Comparison of ENCODE assay signal across 38 cellular contexts in genomic region chr10:49350138-49350537, GRCh38. TPM values are rescaled to one million over a fixed set of nuclear protein-coding genes. Genes with fewer than 3 reads are reported as not detected.
"Had no signal": no experiment of that assay in that cellular context is flagged by ENCODE, and none has a peak within 500 bp of the region (broad histone marks: within the 10 kb centered on the region; RNA-seq: fewer than 3 reads in every experiment).

No MANE protein-coding gene starts in this region.

- H3K27ac ChIP-seq: adrenal gland, body of pancreas, brain microvascular endothelial cell, breast epithelium, VCaP had no signal

- H3K9me3 ChIP-seq: adrenal gland had no signal

- H3K36me3 ChIP-seq: adrenal gland, brain microvascular endothelial cell, breast epithelium had no signal

- DNase-seq: activated B cell treated with CpG ODN at 0.5 μM for 24 hours; activated CD4-positive, alpha-beta memory T cell treated with anti-CD3 and anti-CD28 coated beads for 36 hours; activated CD4-positive, alpha-beta T cell treated with anti-CD3 and anti-CD28 coated beads for 4 hours; activated CD4-positive, alpha-beta T cell treated with anti-CD3 and anti-CD28 coated beads, Interleukin-2, amount 10 ng/mL, durations not matched to agents 24 days and 14 days; activated CD4-positive, alpha-beta T cell treated with anti-CD3 and anti-CD28 coated beads, Interleukin-2, amount 50 U/mL, for 1 hour; activated CD4-positive, alpha-beta T cell treated with anti-CD3 and anti-CD28 coated beads, Interleukin-2, amount 50 U/mL, for 4 hours; activated CD4-positive, CD25-positive, alpha-beta regulatory T cell treated with anti-CD3 and anti-CD28 coated beads, Interleukin-2, amount 50 U/mL, for 72 hours; activated CD8-positive, alpha-beta T cell treated with anti-CD3 and anti-CD28 coated beads for 36 hours; activated effector memory CD4-positive, alpha-beta T cell treated with anti-CD3 and anti-CD28 coated beads, Interleukin-2, amount 50 U/mL, for 16 hours; activated gamma-delta T cell treated with Interleukin-2 at 50 U/mL for 16 hours; activated naive CD4-positive, alpha-beta T cell; activated naive CD4-positive, alpha-beta T cell treated with anti-CD3 and anti-CD28 coated beads for 36 hours; activated naive CD4-positive, alpha-beta T cell treated with anti-CD3 and anti-CD28 coated beads, Interleukin-2, amount 50 U/mL, for 16 hours; activated naive CD8-positive, alpha-beta T cell treated with anti-CD3 and anti-CD28 coated beads for 36 hours; activated T-cell treated with anti-CD3 and anti-CD28 coated beads for 4 hours; activated T-cell treated with anti-CD3 and anti-CD28 coated beads, Interleukin-2, amount 50 U/mL, for 1 hour; activated T-cell treated with anti-CD3 and anti-CD28 coated beads, Interleukin-2, amount 50 U/mL, for 4 hours; activated T-cell treated with anti-CD3 and anti-CD28 coated beads, Interleukin-2, amount 50 U/mL, for 72 hours; adrenal gland; amniotic stem cell; aorta; body of pancreas; brain microvascular endothelial cell; central memory CD4-positive, alpha-beta T cell; T-helper 1 cell; T-helper 2 cell; T-helper 9 cell had no signal

- ATAC-seq: activated CD8-positive, alpha-beta T cell treated with anti-CD3 and anti-CD28 coated beads for 36 hours; activated naive CD4-positive, alpha-beta T cell treated with anti-CD3 and anti-CD28 coated beads, Interleukin-2, amount 50 U/mL, for 72 hours; activated T-cell treated with anti-CD3 and anti-CD28 coated beads, Interleukin-2, amount 50 U/mL, for 4 hours; activated T-cell treated with anti-CD3 and anti-CD28 coated beads, Interleukin-2, amount 50 U/mL, for 72 hours; activated T-helper 17 cell treated with anti-CD3 and anti-CD28 coated beads, Interleukin-2, amount 50 U/mL, for 72 hours; body of pancreas had no signal

- H3K27ac Mint-ChIP-seq: activated B cell treated with CpG ODN at 0.5 μM for 24 hours; activated CD4-positive, alpha-beta memory T cell treated with anti-CD3 and anti-CD28 coated beads for 36 hours; activated CD4-positive, alpha-beta T cell treated with anti-CD3 and anti-CD28 coated beads, Interleukin-2, amount 10 ng/mL, durations not matched to agents 24 days and 14 days; activated CD8-positive, alpha-beta T cell treated with anti-CD3 and anti-CD28 coated beads for 36 hours; activated naive CD4-positive, alpha-beta T cell treated with anti-CD3 and anti-CD28 coated beads for 36 hours; activated naive CD4-positive, alpha-beta T cell treated with anti-CD3 and anti-CD28 coated beads, Interleukin-2, amount 50 U/mL, for 72 hours; activated naive CD8-positive, alpha-beta T cell treated with anti-CD3 and anti-CD28 coated beads for 36 hours; activated T-cell treated with anti-CD3 and anti-CD28 coated beads, Interleukin-2, amount 50 U/mL, for 72 hours; activated T-helper 1 cell treated with anti-CD3 and anti-CD28 coated beads, Interleukin-12 subunit alpha, Interleukin-12 subunit beta, Interleukin-2, Interleukin-4 antibody, amounts not matched to agents 30 ng/mL and 10 ng/mL and 1 ng/mL, durations not matched to agents 14 hours and 24 hours and 36 hours; activated T-helper 17 cell treated with anti-CD3 and anti-CD28 coated beads, Interleukin-2, amount 50 U/mL, for 72 hours; T-helper 1 cell treated with Interleukin-12 subunit alpha and Interleukin-12 subunit beta and Interleukin-4 antibody, amounts not matched to agents 30 μg/mL and 1 μg/mL, for 36 hours; T-helper 2 cell treated with Interferon-gamma antibody and Interleukin-4, amounts not matched to agents 5 μg/mL and 100 μg/mL, for 36 hours had no signal

- H3K27me3 ChIP-seq: adrenal gland, body of pancreas, brain microvascular endothelial cell, breast epithelium had no signal

- H3K9me3 Mint-ChIP-seq: activated CD4-positive, alpha-beta T cell treated with anti-CD3 and anti-CD28 coated beads, Interleukin-2, amount 10 ng/mL, durations not matched to agents 24 days and 14 days; T-helper 1 cell treated with Interleukin-12 subunit alpha and Interleukin-12 subunit beta and Interleukin-4 antibody, amounts not matched to agents 30 μg/mL and 1 μg/mL, for 36 hours had no signal

- H3K4me1 Mint-ChIP-seq: activated B cell treated with CpG ODN at 0.5 μM for 24 hours; activated CD4-positive, alpha-beta T cell treated with anti-CD3 and anti-CD28 coated beads, Interleukin-2, amount 10 ng/mL, durations not matched to agents 24 days and 14 days; activated naive CD8-positive, alpha-beta T cell treated with anti-CD3 and anti-CD28 coated beads for 36 hours; activated T-helper 17 cell treated with anti-CD3 and anti-CD28 coated beads, Interleukin-2, amount 50 U/mL, for 72 hours had no signal

- H3K4me1 ChIP-seq: adrenal gland, body of pancreas, breast epithelium had no signal

- H3K27me3 Mint-ChIP-seq: activated CD4-positive, alpha-beta memory T cell treated with anti-CD3 and anti-CD28 coated beads for 36 hours; activated CD8-positive, alpha-beta T cell treated with anti-CD3 and anti-CD28 coated beads for 36 hours; activated naive CD8-positive, alpha-beta T cell treated with anti-CD3 and anti-CD28 coated beads for 36 hours had no signal

- H3K36me3 Mint-ChIP-seq: activated naive CD8-positive, alpha-beta T cell treated with anti-CD3 and anti-CD28 coated beads for 36 hours had no signal

- H3K4me3 Mint-ChIP-seq: activated B cell treated with CpG ODN at 0.5 μM for 24 hours; activated CD4-positive, alpha-beta memory T cell treated with anti-CD3 and anti-CD28 coated beads for 36 hours; activated CD4-positive, alpha-beta T cell treated with anti-CD3 and anti-CD28 coated beads, Interleukin-2, amount 10 ng/mL, durations not matched to agents 24 days and 14 days; activated CD8-positive, alpha-beta T cell treated with anti-CD3 and anti-CD28 coated beads for 36 hours; activated naive CD4-positive, alpha-beta T cell treated with anti-CD3 and anti-CD28 coated beads for 36 hours; activated naive CD8-positive, alpha-beta T cell treated with anti-CD3 and anti-CD28 coated beads for 36 hours; activated T-cell treated with anti-CD3 and anti-CD28 coated beads, Interleukin-2, amount 50 U/mL, for 4 hours; activated T-cell treated with anti-CD3 and anti-CD28 coated beads, Interleukin-2, amount 50 U/mL, for 72 hours; activated T-helper 1 cell treated with anti-CD3 and anti-CD28 coated beads, Interleukin-12 subunit alpha, Interleukin-12 subunit beta, Interleukin-2, Interleukin-4 antibody, amounts not matched to agents 30 ng/mL and 10 ng/mL and 1 ng/mL, durations not matched to agents 14 hours and 24 hours and 36 hours; activated T-helper 17 cell treated with anti-CD3 and anti-CD28 coated beads, Interleukin-2, amount 50 U/mL, for 72 hours; T-helper 1 cell treated with Interleukin-12 subunit alpha and Interleukin-12 subunit beta and Interleukin-4 antibody, amounts not matched to agents 30 μg/mL and 1 μg/mL, for 36 hours; T-helper 2 cell treated with Interferon-gamma antibody and Interleukin-4, amounts not matched to agents 5 μg/mL and 100 μg/mL, for 36 hours had no signal

- H3K4me3 ChIP-seq: adrenal gland, body of pancreas, breast epithelium had no signal

RNA-seq across cellular contexts. Expression of gene DRGX, which starts 45.8 kb away (rescaled TPM):
- total RNA-seq: activated B cell treated with CpG ODN at 0.5 μM for 24 hours; activated CD4-positive, alpha-beta memory T cell treated with anti-CD3 and anti-CD28 coated beads for 36 hours; activated CD8-positive, alpha-beta memory T cell treated with anti-CD3 and anti-CD28 coated beads for 36 hours; activated CD8-positive, alpha-beta T cell treated with anti-CD3 and anti-CD28 coated beads for 36 hours; activated naive CD4-positive, alpha-beta T cell treated with anti-CD3 and anti-CD28 coated beads for 36 hours; activated naive CD4-positive, alpha-beta T cell treated with anti-CD3 and anti-CD28 coated beads, Interleukin-2, amount 50 U/mL, for 72 hours; activated naive CD8-positive, alpha-beta T cell treated with anti-CD3 and anti-CD28 coated beads for 36 hours; activated T-cell treated with anti-CD3 and anti-CD28 coated beads, Interleukin-2, amount 50 U/mL, for 4 hours; activated T-cell treated with anti-CD3 and anti-CD28 coated beads, Interleukin-2, amount 50 U/mL, for 72 hours; activated T-helper 1 cell treated with anti-CD3 and anti-CD28 coated beads, Interleukin-12 subunit alpha, Interleukin-12 subunit beta, Interleukin-2, Interleukin-4 antibody, amounts not matched to agents 30 ng/mL and 10 ng/mL and 1 ng/mL, durations not matched to agents 14 hours and 24 hours and 36 hours; activated T-helper 17 cell treated with anti-CD3 and anti-CD28 coated beads, Interleukin-2, amount 50 U/mL, for 72 hours; aorta; astrocyte; body of pancreas; breast epithelium; cardiac septum; cerebellum had no signal
- polyA plus RNA-seq: aorta had no signal

RNA-seq across cellular contexts. Expression of gene C10orf71, which starts 51.2 kb away (rescaled TPM):
- total RNA-seq: activated B cell treated with CpG ODN at 0.5 μM for 24 hours; activated CD4-positive, alpha-beta memory T cell treated with anti-CD3 and anti-CD28 coated beads for 36 hours; activated CD4-positive, alpha-beta T cell treated with anti-CD3 and anti-CD28 coated beads, Interleukin-2, amount 10 ng/mL, durations not matched to agents 24 days and 14 days; activated CD8-positive, alpha-beta memory T cell treated with anti-CD3 and anti-CD28 coated beads for 36 hours; activated CD8-positive, alpha-beta T cell treated with anti-CD3 and anti-CD28 coated beads for 36 hours; activated naive CD4-positive, alpha-beta T cell treated with anti-CD3 and anti-CD28 coated beads for 36 hours; activated naive CD4-positive, alpha-beta T cell treated with anti-CD3 and anti-CD28 coated beads, Interleukin-2, amount 50 U/mL, for 72 hours; activated naive CD8-positive, alpha-beta T cell treated with anti-CD3 and anti-CD28 coated beads for 36 hours; activated T-cell treated with anti-CD3 and anti-CD28 coated beads, Interleukin-2, amount 50 U/mL, for 4 hours; activated T-cell treated with anti-CD3 and anti-CD28 coated beads, Interleukin-2, amount 50 U/mL, for 72 hours; activated T-helper 1 cell treated with anti-CD3 and anti-CD28 coated beads, Interleukin-12 subunit alpha, Interleukin-12 subunit beta, Interleukin-2, Interleukin-4 antibody, amounts not matched to agents 30 ng/mL and 10 ng/mL and 1 ng/mL, durations not matched to agents 14 hours and 24 hours and 36 hours; activated T-helper 17 cell treated with anti-CD3 and anti-CD28 coated beads, Interleukin-2, amount 50 U/mL, for 72 hours; astrocyte; breast epithelium; cerebellum had no signal
